ENCODE assay signal across 14 cellular contexts in the genomic region with DNA sequence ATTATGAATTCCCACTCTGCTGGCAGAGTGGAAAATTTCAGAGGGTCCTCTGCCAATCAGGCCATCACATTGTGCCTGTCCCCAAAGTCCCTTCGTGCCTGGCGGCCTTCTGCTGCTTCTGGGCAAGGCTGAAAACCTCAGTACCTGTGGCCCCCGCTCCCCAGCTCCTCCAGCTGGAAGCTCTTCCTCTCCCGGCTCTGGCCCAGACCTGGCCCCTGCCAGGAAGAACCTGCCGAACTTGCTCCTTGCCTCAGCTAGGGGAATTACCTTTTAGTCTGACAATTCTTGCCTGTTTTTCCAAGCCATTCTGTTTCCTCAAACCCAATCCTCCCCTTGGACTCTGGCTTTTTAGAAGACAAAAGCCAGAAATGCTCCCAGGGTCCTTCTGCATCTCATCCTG. TPM values are rescaled to one million over a fixed set of nuclear protein-coding genes. Genes with fewer than 3 reads are reported as not detected.
DNase-seq lines count a peak whose midpoint lies in the region; TF ChIP-seq lines count a peak whose summit lies in the region.
"Had no signal": no experiment of that assay in that cellular context is flagged by ENCODE, and none has a peak within 500 bp of the region (broad histone marks: within the 10 kb centered on the region; RNA-seq: fewer than 3 reads in every experiment).

No MANE protein-coding gene starts in this region.

- no peaks in the 10 kb centered on the region; the same call in 1 of the 2 replicates for H3K27me3 Mint-ChIP-seq in HFFc6 (ENCODE audit: insufficient read depth)
- H3K27me3 Mint-ChIP-seq in dendritic cell treated with granulocyte-macrophage colony-stimulating factor and Interleukin-4, amounts not matched to agents 40 ng/mL and 50 ng/mL, for 4 days = peaks cover 2% of the 10 kb centered on the region
- H3K27me3 Mint-ChIP-seq in activated CD4-positive, alpha-beta T cell treated with anti-CD3 and anti-CD28 coated beads, Interleukin-2, amount 10 ng/mL, durations not matched to agents 7 days and 5 days = peaks cover 4% of the 10 kb centered on the region

- H3K9me3 ChIP-seq in mesodermal cell (ENCODE audit: control insufficient read depth, low read length) (peaks cover 12% of the 10 kb centered on the region), subcutaneous abdominal adipose tissue (ENCODE audit: control insufficient read depth in 5 of 5, low read length in 5 of 5) (no peaks in the 10 kb centered on the region), testis (no peaks in the 10 kb centered on the region)
- no peaks in the 10 kb centered on the region for H3K9me3 ChIP-seq in effector memory CD4-positive, alpha-beta T cell (ENCODE audit: control insufficient read depth, low read length)
- H3K9me3 ChIP-seq: thoracic aorta had no signal

- 84 to 94% methylated on average over 5 of the region's 5 CpGs for WGBS in mesodermal cell (ENCODE audit: insufficient coverage in 2 of 2), 2 experiments
- 91 to 98% methylated on average over 5 of the region's 5 CpGs for WGBS in testis, 2 donors

- intact Hi-C loops in dendritic cell treated with granulocyte-macrophage colony-stimulating factor and Interleukin-4, amounts not matched to agents 40 ng/mL and 50 ng/mL, for 4 days (cut with micrococcal nuclease) = no loop called here
- intact Hi-C loops in testis (cut with DNase I; ENCODE audit: low total_unique reads) = no loop called here

- CTCF ChIA-PET in activated CD4-positive, alpha-beta T cell treated with anti-CD3 and anti-CD28 coated beads, Interleukin-2, amount 10 ng/mL, durations not matched to agents 7 days and 5 days (lab: Charles Lee) = no interaction called here

- H3K27me3 ChIP-seq in subcutaneous abdominal adipose tissue (ENCODE audit: control insufficient read depth in 5 of 5, insufficient read depth in 4 of 5, low read length in 5 of 5) = peaks cover 0 to 4% (median 0%) of the 10 kb centered on the region in 5 donors
- peaks cover under 1% of the 10 kb centered on the region for H3K27me3 ChIP-seq in effector memory CD4-positive, alpha-beta T cell (replicated peaks; ENCODE audit: control insufficient read depth, insufficient read depth, low read length, poor library complexity, severe bottlenecking)
- no peaks in the 10 kb centered on the region for H3K27me3 ChIP-seq in testis

- H3K9ac ChIP-seq in subcutaneous abdominal adipose tissue (ENCODE audit: low read length in 5 of 5) = no peak overlapping the region

- H3K27ac ChIP-seq in mesodermal cell (ENCODE audit: low read depth, low read length, severe bottlenecking) = peak overlapping the region; percentile 29
- peak overlapping the region; percentile 18 for H3K27ac ChIP-seq in subcutaneous abdominal adipose tissue (ENCODE audit: low read depth, low read length)
- H3K27ac ChIP-seq in effector memory CD4-positive, alpha-beta T cell (ENCODE audit: insufficient read depth, low read length, poor library complexity, severe bottlenecking) = no peak overlapping the region
- no peak overlapping the region for H3K27ac ChIP-seq in testis
- H3K27ac ChIP-seq: thoracic aorta had no signal

- no peak overlapping the region for H3K4me3 ChIP-seq in mesodermal cell (ENCODE audit: extremely low read depth, insufficient read depth, low read length, poor library complexity, severe bottlenecking)
- H3K4me3 ChIP-seq in subcutaneous abdominal adipose tissue (ENCODE audit: low read depth in 1 of 5, low read length in 5 of 5) = no peak overlapping the region
- H3K4me3 ChIP-seq in effector memory CD4-positive, alpha-beta T cell (ENCODE audit: insufficient read depth, low read depth, low read length, poor library complexity, severe bottlenecking) = no peak overlapping the region
- H3K4me3 ChIP-seq in testis = no peak overlapping the region
- H3K4me3 ChIP-seq: thoracic aorta had no signal

- H3K27ac Mint-ChIP-seq in HFFc6 = peak overlapping the region; percentile 19; the same call in 1 of the 2 replicates
- peak overlapping the region; percentile 15 for H3K27ac Mint-ChIP-seq in dendritic cell treated with granulocyte-macrophage colony-stimulating factor and Interleukin-4, amounts not matched to agents 40 ng/mL and 50 ng/mL, for 4 days
- H3K27ac Mint-ChIP-seq in activated CD4-positive, alpha-beta T cell treated with anti-CD3 and anti-CD28 coated beads, Interleukin-2, amount 10 ng/mL, durations not matched to agents 7 days and 5 days = no peak overlapping the region
- H3K27ac Mint-ChIP-seq: T-helper 1 cell treated with Interleukin-12 subunit alpha and Interleukin-12 subunit beta and Interleukin-4 antibody, amounts not matched to agents 30 μg/mL and 1 μg/mL, for 36 hours had no signal

- DNase-seq in HFFc6 (no peak), testis (no peak), NOMO-1 (lab: John Stamatoyannopoulos, UW; ENCODE audit: unreplicated experiment in 2 of 2) (no peak)
- no peak for DNase-seq in effector memory CD4-positive, alpha-beta T cell
- DNase-seq in activated CD4-positive, alpha-beta T cell treated with anti-CD3 and anti-CD28 coated beads, Interleukin-2, amount 10 ng/mL, durations not matched to agents 7 days and 5 days = no peak
- DNase-seq: activated CD4-positive, CD25-positive, alpha-beta regulatory T cell treated with anti-CD3 and anti-CD28 coated beads, Interleukin-2, amount 50 U/mL, for 72 hours; activated CD8-positive, alpha-beta memory T cell treated with anti-CD3 and anti-CD28 coated beads, Interleukin-2, amount 50 U/mL, for 4 hours; activated naive CD4-positive, alpha-beta T cell treated with Interleukin-2 at 50 U/mL for 16 hours; effector CD8-positive, alpha-beta T cell had no signal

- peaks cover 50% of the 10 kb centered on the region for H3K4me1 ChIP-seq in mesodermal cell (ENCODE audit: control insufficient read depth, insufficient read depth, low read length, poor library complexity, severe bottlenecking)
- H3K4me1 ChIP-seq in subcutaneous abdominal adipose tissue (ENCODE audit: control insufficient read depth in 5 of 5, insufficient read depth in 5 of 5, low read length in 5 of 5) = peaks cover 9 to 61% (median 60%) of the 10 kb centered on the region in 5 donors
- no peaks in the 10 kb centered on the region for H3K4me1 ChIP-seq in effector memory CD4-positive, alpha-beta T cell (ENCODE audit: control insufficient read depth, insufficient read depth, low read length, poor library complexity, severe bottlenecking)
- H3K4me1 ChIP-seq in testis = no peaks in the 10 kb centered on the region

- no peak overlapping the region for H3K4me3 Mint-ChIP-seq in HFFc6
- no peak overlapping the region for H3K4me3 Mint-ChIP-seq in dendritic cell treated with granulocyte-macrophage colony-stimulating factor and Interleukin-4, amounts not matched to agents 40 ng/mL and 50 ng/mL, for 4 days
- no peak overlapping the region for H3K4me3 Mint-ChIP-seq in activated CD4-positive, alpha-beta T cell treated with anti-CD3 and anti-CD28 coated beads, Interleukin-2, amount 10 ng/mL, durations not matched to agents 7 days and 5 days
- H3K4me3 Mint-ChIP-seq: T-helper 1 cell treated with Interleukin-12 subunit alpha and Interleukin-12 subunit beta and Interleukin-4 antibody, amounts not matched to agents 30 μg/mL and 1 μg/mL, for 36 hours had no signal

- H3K9me3 Mint-ChIP-seq in HFFc6 = no peaks in the 10 kb centered on the region; the same call in 1 of the 2 replicates
- H3K9me3 Mint-ChIP-seq in dendritic cell treated with granulocyte-macrophage colony-stimulating factor and Interleukin-4, amounts not matched to agents 40 ng/mL and 50 ng/mL, for 4 days = no peaks in the 10 kb centered on the region
- no peaks in the 10 kb centered on the region for H3K9me3 Mint-ChIP-seq in activated CD4-positive, alpha-beta T cell treated with anti-CD3 and anti-CD28 coated beads, Interleukin-2, amount 10 ng/mL, durations not matched to agents 7 days and 5 days
- H3K9me3 Mint-ChIP-seq: T-helper 1 cell treated with Interleukin-12 subunit alpha and Interleukin-12 subunit beta and Interleukin-4 antibody, amounts not matched to agents 30 μg/mL and 1 μg/mL, for 36 hours had no signal

- TF ChIP-seq POLR2A in testis (IDR thresholded peaks at IDR 0.05) = no peak

- H3K4me1 Mint-ChIP-seq in HFFc6 (ENCODE audit: low read depth) = peaks cover 70% of the 10 kb centered on the region
- peaks cover 51% of the 10 kb centered on the region for H3K4me1 Mint-ChIP-seq in dendritic cell treated with granulocyte-macrophage colony-stimulating factor and Interleukin-4, amounts not matched to agents 40 ng/mL and 50 ng/mL, for 4 days (ENCODE audit: low read depth)
- no peaks in the 10 kb centered on the region for H3K4me1 Mint-ChIP-seq in activated CD4-positive, alpha-beta T cell treated with anti-CD3 and anti-CD28 coated beads, Interleukin-2, amount 10 ng/mL, durations not matched to agents 7 days and 5 days

- TF ChIP-seq CTCF in HFFc6 (IDR thresholded peaks at IDR 0.05) (no peak), testis (IDR thresholded peaks at IDR 0.05) (no peak)

- POLR2A ChIA-PET in activated CD4-positive, alpha-beta T cell treated with anti-CD3 and anti-CD28 coated beads, Interleukin-2, amount 10 ng/mL, durations not matched to agents 7 days and 5 days (lab: Charles Lee) = no interaction called here

- H3K36me3 ChIP-seq in mesodermal cell (ENCODE audit: control insufficient read depth, insufficient read depth, low read length) (no peaks in the 10 kb centered on the region), subcutaneous abdominal adipose tissue (ENCODE audit: control insufficient read depth in 5 of 5, insufficient read depth in 5 of 5, low read length in 5 of 5) (no peaks in the 10 kb centered on the region), testis (ENCODE audit: low read depth, missing control alignments) (no peaks in the 10 kb centered on the region)
- no peaks in the 10 kb centered on the region for H3K36me3 ChIP-seq in effector memory CD4-positive, alpha-beta T cell (ENCODE audit: control insufficient read depth, insufficient read depth, low read length)
- H3K36me3 ChIP-seq: thoracic aorta had no signal

- peaks cover 4% of the 10 kb centered on the region; the same call in 1 of the 2 replicates for H3K36me3 Mint-ChIP-seq in HFFc6 (ENCODE audit: low read depth)
- no peaks in the 10 kb centered on the region for H3K36me3 Mint-ChIP-seq in dendritic cell treated with granulocyte-macrophage colony-stimulating factor and Interleukin-4, amounts not matched to agents 40 ng/mL and 50 ng/mL, for 4 days (ENCODE audit: low read depth)
- H3K36me3 Mint-ChIP-seq in activated CD4-positive, alpha-beta T cell treated with anti-CD3 and anti-CD28 coated beads, Interleukin-2, amount 10 ng/mL, durations not matched to agents 7 days and 5 days (ENCODE audit: low read depth) = no peaks in the 10 kb centered on the region

RNA-seq across cellular contexts. Expression of gene TRIL, which starts 27.9 kb away (rescaled TPM):
- total RNA-seq in HFFc6 (2021; fragmentation: NEBNext Ultra II Directional; extraction: Animal tissue kit (Norgen Biotek cat#: 25700)) = under 1 TPM in 2 of 6 experiments, not detected in 4; 0.07 to 0.08 TPM
- polyA plus RNA-seq in mesodermal cell (2013, experiment 1 of 2) = 15.1 TPM
- polyA plus RNA-seq in mesodermal cell (2013, experiment 2 of 2) = 12.8 TPM
- total RNA-seq in testis = 1 to 10 TPM in 1 of 2 donors, under 1 TPM in 1; 0.99 to 1.3 TPM
- polyA plus RNA-seq in testis (ENCODE audit: insufficient read depth, low read depth, low replicate concordance) = 2.0 TPM
- not detected for total RNA-seq in activated CD4-positive, alpha-beta T cell treated with anti-CD3 and anti-CD28 coated beads, Interleukin-2, amount 10 ng/mL, durations not matched to agents 7 days and 5 days

Comparison
In these comparisons a context has a peak if more than half of its experiments do, and no peak if none do; other contexts are left out.
1. H3K27ac ChIP-seq: peak in mesodermal cell (single experiment) and subcutaneous abdominal adipose tissue (single experiment); none in effector memory CD4-positive, alpha-beta T cell (single experiment) and testis (0 of 2).